ENCODE assay signal across 1 cellular context in the genomic region with DNA sequence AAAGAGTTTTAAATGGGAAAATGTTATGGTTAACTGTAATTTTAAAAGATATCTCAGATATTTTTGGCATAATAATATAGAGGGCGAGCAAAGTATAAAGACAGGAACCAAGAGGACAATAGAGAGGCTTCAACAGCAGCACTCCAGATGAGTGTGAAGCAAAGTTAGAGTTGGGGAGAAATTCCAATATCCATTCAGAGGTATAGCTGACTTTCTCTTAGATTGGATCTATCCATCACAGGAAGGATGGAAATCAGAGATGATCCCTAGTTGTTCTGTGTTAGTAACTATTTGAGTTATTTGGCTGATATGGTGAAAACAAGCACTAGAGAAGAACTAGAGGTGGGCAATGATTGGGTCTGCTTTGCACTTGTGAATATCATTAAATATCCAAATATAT.
TF ChIP-seq lines count a peak whose summit lies in the region.

No MANE protein-coding gene starts in this region.

TF ChIP-seq in SK-N-SH, 30 proteins besides CTCF, POLR2A, EP300 and RAD21 (continued from another document):
- TF ChIP-seq REST (IDR thresholded peaks at IDR 0.05; ENCODE audit: low read depth, low read length), result no peak
- no peak for TF ChIP-seq FOSL2 (IDR thresholded peaks at IDR 0.05; ENCODE audit: borderline replicate concordance, low read depth)
- no peak for TF ChIP-seq MXI1 (IDR thresholded peaks at IDR 0.05; ENCODE audit: low read depth, low read length)
- TF ChIP-seq POLR2AphosphoS5 (IDR thresholded peaks at IDR 0.05; ENCODE audit: low read depth, low read length), result no peak
- TF ChIP-seq RXRA (IDR thresholded peaks at IDR 0.05; ENCODE audit: borderline replicate concordance, low read depth), result no peak
- TF ChIP-seq, protein P1, sequence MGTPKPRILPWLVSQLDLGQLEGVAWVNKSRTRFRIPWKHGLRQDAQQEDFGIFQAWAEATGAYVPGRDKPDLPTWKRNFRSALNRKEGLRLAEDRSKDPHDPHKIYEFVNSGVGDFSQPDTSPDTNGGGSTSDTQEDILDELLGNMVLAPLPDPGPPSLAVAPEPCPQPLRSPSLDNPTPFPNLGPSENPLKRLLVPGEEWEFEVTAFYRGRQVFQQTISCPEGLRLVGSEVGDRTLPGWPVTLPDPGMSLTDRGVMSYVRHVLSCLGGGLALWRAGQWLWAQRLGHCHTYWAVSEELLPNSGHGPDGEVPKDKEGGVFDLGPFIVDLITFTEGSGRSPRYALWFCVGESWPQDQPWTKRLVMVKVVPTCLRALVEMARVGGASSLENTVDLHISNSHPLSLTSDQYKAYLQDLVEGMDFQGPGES (IDR thresholded peaks at IDR 0.05; ENCODE audit: low read depth, low read length), result no peak
- no peak for TF ChIP-seq NRF1 (IDR thresholded peaks at IDR 0.05; ENCODE audit: low read depth, low read length)
- TF ChIP-seq TEAD4 (IDR thresholded peaks at IDR 0.05; ENCODE audit: borderline replicate concordance, insufficient read depth), result no peak
- TF ChIP-seq EZH2phosphoT487 (IDR thresholded peaks at IDR 0.05; ENCODE audit: borderline replicate concordance, low read depth), result no peak
- TF ChIP-seq ELF1 (IDR thresholded peaks at IDR 0.05), result no peak
- TF ChIP-seq, protein P2, sequence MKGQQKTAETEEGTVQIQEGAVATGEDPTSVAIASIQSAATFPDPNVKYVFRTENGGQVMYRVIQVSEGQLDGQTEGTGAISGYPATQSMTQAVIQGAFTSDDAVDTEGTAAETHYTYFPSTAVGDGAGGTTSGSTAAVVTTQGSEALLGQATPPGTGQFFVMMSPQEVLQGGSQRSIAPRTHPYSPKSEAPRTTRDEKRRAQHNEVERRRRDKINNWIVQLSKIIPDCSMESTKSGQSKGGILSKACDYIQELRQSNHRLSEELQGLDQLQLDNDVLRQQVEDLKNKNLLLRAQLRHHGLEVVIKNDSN (IDR thresholded peaks at IDR 0.05; ENCODE audit: borderline replicate concordance, low read depth), result no peak
- TF ChIP-seq YY1 (IDR thresholded peaks at IDR 0.05; ENCODE audit: low read depth), result no peak
- no peak for TF ChIP-seq TCF12 (IDR thresholded peaks at IDR 0.05)
- TF ChIP-seq, protein P3, sequence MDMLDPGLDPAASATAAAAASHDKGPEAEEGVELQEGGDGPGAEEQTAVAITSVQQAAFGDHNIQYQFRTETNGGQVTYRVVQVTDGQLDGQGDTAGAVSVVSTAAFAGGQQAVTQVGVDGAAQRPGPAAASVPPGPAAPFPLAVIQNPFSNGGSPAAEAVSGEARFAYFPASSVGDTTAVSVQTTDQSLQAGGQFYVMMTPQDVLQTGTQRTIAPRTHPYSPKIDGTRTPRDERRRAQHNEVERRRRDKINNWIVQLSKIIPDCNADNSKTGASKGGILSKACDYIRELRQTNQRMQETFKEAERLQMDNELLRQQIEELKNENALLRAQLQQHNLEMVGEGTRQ (IDR thresholded peaks at IDR 0.05; ENCODE audit: borderline replicate concordance, low read depth, low read length), result no peak
- no peak for TF ChIP-seq GABPA (IDR thresholded peaks at IDR 0.05; ENCODE audit: low read depth)
- no peak for TF ChIP-seq MEF2A (IDR thresholded peaks at IDR 0.05; ENCODE audit: borderline replicate concordance, low read depth)
